ENCODE assay signal across 16 cellular contexts in genomic region chr1:56534252-56534651, GRCh38. TPM values are rescaled to one million over a fixed set of nuclear protein-coding genes. Genes with fewer than 3 reads are reported as not detected.
"Had no signal": no experiment of that assay in that cellular context is flagged by ENCODE, and none has a peak within 500 bp of the region (broad histone marks: within the 10 kb centered on the region; RNA-seq: fewer than 3 reads in every experiment).

No MANE protein-coding gene starts in this region.

- H3K27ac ChIP-seq: foreskin keratinocyte had no signal

- ATAC-seq: activated T-helper 17 cell treated with anti-CD3 and anti-CD28 coated beads, Interleukin-2, amount 50 U/mL, for 72 hours; left lobe of liver; naive thymus-derived CD8-positive, alpha-beta T cell had no signal

- H3K27me3 ChIP-seq: foreskin keratinocyte, thyroid gland had no signal

- H3K4me3 ChIP-seq: thyroid gland had no signal

- FAIRE-seq: kidney had no signal

- DNase-seq: activated T-cell treated with anti-CD3 and anti-CD28 coated beads, Interleukin-2, amount 50 U/mL, for 24 hours; aorta; caudate nucleus; effector CD8-positive, alpha-beta T cell; erythroblast; hypothalamus; kidney; naive thymus-derived CD8-positive, alpha-beta T cell; stimulated activated CD4-positive, alpha-beta T cell treated with anti-CD3 and anti-CD28 coated beads, Interleukin-1b, Interleukin-23, amount 100 ng/mL, for 48 hours; substantia nigra; T-helper 1 cell; thyroid gland had no signal

- H3K9me3 ChIP-seq: thyroid gland had no signal

RNA-seq across cellular contexts. Expression of gene PLPP3, which starts 45.1 kb away (rescaled TPM):
- total RNA-seq: activated naive CD4-positive, alpha-beta T cell treated with anti-CD3 and anti-CD28 coated beads, Interleukin-2, amount 50 U/mL, for 72 hours; activated T-helper 17 cell treated with anti-CD3 and anti-CD28 coated beads, Interleukin-2, amount 50 U/mL, for 72 hours; naive thymus-derived CD8-positive, alpha-beta T cell had no signal
- polyA plus RNA-seq: naive thymus-derived CD8-positive, alpha-beta T cell had no signal
